In the genomic region with DNA sequence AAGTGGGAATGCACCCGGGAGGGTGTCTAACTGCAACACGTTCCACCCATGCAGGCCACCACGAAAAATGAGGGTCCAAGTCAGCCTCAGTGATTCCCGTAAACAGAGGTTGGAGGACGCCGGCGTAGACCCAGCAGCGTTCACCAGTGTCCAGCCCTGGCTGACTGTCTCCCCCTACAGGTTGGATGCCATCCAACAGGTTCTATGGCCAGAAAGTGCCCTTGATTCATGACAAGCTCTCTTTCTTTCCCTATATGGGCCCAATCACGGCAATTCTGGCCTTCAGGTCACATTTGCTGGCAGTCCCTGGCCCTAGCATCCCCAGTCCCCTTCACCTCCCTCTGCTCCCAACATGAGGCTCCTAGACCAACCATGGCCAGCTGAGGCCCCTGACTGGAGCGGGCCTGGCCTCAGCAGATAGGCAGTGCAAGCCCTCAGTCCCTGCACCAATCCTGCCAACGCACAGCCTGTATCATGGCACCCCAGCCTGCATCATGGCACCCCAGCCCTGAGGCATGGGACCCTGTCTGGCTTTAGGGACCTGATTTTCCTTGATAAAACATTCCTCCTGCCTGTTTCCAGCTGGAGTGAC, we compare ENCODE assay signal across 10 cellular contexts.
DNase-seq lines count a peak whose midpoint lies in the region; ATAC-seq, FAIRE-seq and TF ChIP-seq lines count a peak whose summit lies in the region.
"Had no signal": no experiment of that assay in that cellular context is flagged by ENCODE, and none has a peak within 500 bp of the region (broad histone marks: within the 10 kb centered on the region; RNA-seq: fewer than 3 reads in every experiment).

No MANE protein-coding gene starts in this region.

- no peaks in the 10 kb centered on the region for H3K36me3 ChIP-seq in H1 (ENCODE audit: control insufficient read depth in 2 of 4, insufficient read depth in 4 of 4, low read length in 3 of 4)
- H3K36me3 ChIP-seq: BLaER1 treated with 17β-estradiol and CSF1 and Interleukin-3, amounts not matched to agents 10 nM and 100 nM had no signal

- H2BK15ac ChIP-seq in H1 (ENCODE audit: low read length), result no peak overlapping the region

- H3K4me1 ChIP-seq in H1 (replicated peaks in 1 of 4; ENCODE audit: control insufficient read depth in 3 of 4, insufficient read depth in 4 of 4, low read length in 3 of 4), result no peaks in the 10 kb centered on the region

- no peaks in the 10 kb centered on the region for H3K27me3 ChIP-seq in H1 (replicated peaks in 1 of 4; ENCODE audit: control insufficient read depth in 3 of 4, extremely low read depth in 1 of 4, insufficient read depth in 3 of 4, low read length in 3 of 4)
- H3K27me3 ChIP-seq: BLaER1 treated with 17β-estradiol and CSF1 and Interleukin-3, amounts not matched to agents 10 nM and 100 nM had no signal

- H3K9me3 ChIP-seq in H1 (ENCODE audit: insufficient read depth in 2 of 2, low read depth in 1 of 2, low read length in 1 of 2), result no peaks in the 10 kb centered on the region
- H3K9me3 ChIP-seq: BLaER1 treated with 17β-estradiol and CSF1 and Interleukin-3, amounts not matched to agents 10 nM and 100 nM had no signal

- H4K5ac ChIP-seq in H1 (ENCODE audit: insufficient read length, low read depth, low read length), result no peak overlapping the region

- H3K4me2 ChIP-seq in H1 (ENCODE audit: insufficient read depth in 1 of 2, low read depth in 2 of 2, low read length in 2 of 2), result no peak overlapping the region

- H2BK12ac ChIP-seq in H1 (ENCODE audit: low read depth, low read length), result no peak overlapping the region

- TF ChIP-seq CTCF in H1 (IDR thresholded peaks at IDR 0.05; ENCODE audit: control extremely low read depth in 1 of 3, insufficient read depth in 1 of 3, low read depth in 1 of 3, low read length in 3 of 3), result peak; percentile 85 to 94 (median 92)

- no peak overlapping the region for H2AFZ ChIP-seq in H1 (ENCODE audit: low read length)

- no peak overlapping the region for H3K18ac ChIP-seq in H1 (ENCODE audit: extremely low read depth, low read length)

- no peak overlapping the region for H3K14ac ChIP-seq in H1 (ENCODE audit: insufficient read length)

- H3K79me2 ChIP-seq in H1 (ENCODE audit: control insufficient read depth in 1 of 2, insufficient read depth in 2 of 2, low read length in 2 of 2), result no peaks in the 10 kb centered on the region

- no peak overlapping the region for H2BK120ac ChIP-seq in H1 (replicated peaks; ENCODE audit: low read depth, low read length)

- no peak for TF ChIP-seq POLR2A in H1 (IDR thresholded peaks at IDR 0.05; ENCODE audit: control extremely low read depth in 1 of 2, low read depth in 2 of 2, low read length in 2 of 2)

- no peaks in the 10 kb centered on the region for H3K79me1 ChIP-seq in H1 (ENCODE audit: low read depth, low read length)

- no peak overlapping the region for H3K27ac ChIP-seq in H1 (ENCODE audit: low read depth, low read length)
- H3K27ac ChIP-seq: BLaER1 treated with 17β-estradiol and CSF1 and Interleukin-3, amounts not matched to agents 10 nM and 100 nM had no signal

- no peak overlapping the region for H2BK20ac ChIP-seq in H1 (ENCODE audit: low read length)

- FAIRE-seq in H1 (lab: Jason Lieb, UNC), result peak; percentile 48
- FAIRE-seq: keratinocyte had no signal

- no peak overlapping the region for H4K8ac ChIP-seq in H1 (ENCODE audit: extremely low read depth, insufficient read depth, low read length)

- CTCF ChIA-PET in H1 (lab: Charles Lee; ENCODE audit: partially characterized antibody), result interaction anchor here (0.6 to 3.2 kb wide), 54 partner anchors 8 to 754 kb away, joined by 3 to 16 read pairs (median 4); no protein-coding TSS in a partner anchor

- no peak overlapping the region for H3K4ac ChIP-seq in H1 (replicated peaks; ENCODE audit: insufficient read length, low read depth, low read length)

- H3K56ac ChIP-seq in H1 (replicated peaks; ENCODE audit: insufficient read length, low read depth, low read length), result no peak overlapping the region

- no peaks in the 10 kb centered on the region; the same call in 1 of the 2 replicates for H3K23me2 ChIP-seq in H1 (ENCODE audit: low read depth, low read length)

- WGBS in H1 (ENCODE audit: extremely low coverage in 1 of 2, insufficient coverage in 1 of 2, insufficient read length in 1 of 2, insufficient replicate concordance in 2 of 2, low coverage in 1 of 2, low lambda C conversion rate in 2 of 2, missing lambda C conversion rate in 1 of 2), 2 experiments, result 89% methylated on average over 11 of the region's 11 CpGs; no CpG with 5 or more reads in 1 of the 2 experiments

- H3K4me3 ChIP-seq in H1 (ENCODE audit: extremely low read depth in 1 of 4, insufficient read depth in 2 of 4, low read depth in 3 of 4, low read length in 4 of 4), result no peak overlapping the region
- H3K4me3 ChIP-seq: BLaER1 treated with 17β-estradiol and CSF1 and Interleukin-3, amounts not matched to agents 10 nM and 100 nM had no signal

- H4K91ac ChIP-seq in H1 (replicated peaks; ENCODE audit: insufficient read length, low read length), result no peak overlapping the region

- no peak overlapping the region for H2BK5ac ChIP-seq in H1 (ENCODE audit: low read depth, low read length)

- POLR2A ChIA-PET in H1 (lab: Charles Lee; ENCODE audit: partially characterized antibody), result no interaction called here

- TF ChIP-seq EP300 in H1 (IDR thresholded peaks at IDR 0.05; ENCODE audit: borderline replicate concordance in 1 of 2, low read depth in 2 of 2, low read length in 2 of 2), result no peak

- no peaks in the 10 kb centered on the region for H4K20me1 ChIP-seq in H1 (replicated peaks in 1 of 2; ENCODE audit: control insufficient read depth in 1 of 2, insufficient read depth in 2 of 2, low read length in 2 of 2)
- H4K20me1 ChIP-seq: BLaER1 treated with 17β-estradiol and CSF1 and Interleukin-3, amounts not matched to agents 10 nM and 100 nM had no signal

- TF ChIP-seq RAD21 in H1 (IDR thresholded peaks at IDR 0.05 in 1 of 2, conservative IDR thresholded peaks at IDR 0.05 in 1 of 2; ENCODE audit: low read depth in 2 of 2, low read length in 2 of 2), result peak; percentile 87 to 88

- no peak overlapping the region for H2AK5ac ChIP-seq in H1 (ENCODE audit: low read depth, low read length)

- no peak overlapping the region for H3K9ac ChIP-seq in H1 (replicated peaks in 1 of 4; ENCODE audit: extremely low read depth in 1 of 4, low read depth in 3 of 4, low read length in 3 of 4)
- H3K9ac ChIP-seq: BLaER1 treated with 17β-estradiol and CSF1 and Interleukin-3, amounts not matched to agents 10 nM and 100 nM had no signal

- H3K23ac ChIP-seq in H1 (ENCODE audit: insufficient read length), result no peak overlapping the region

- ATAC-seq in HG03139 (IDR thresholded peaks at IDR 0.05; ENCODE audit: unreplicated experiment), result no peak
- ATAC-seq in GM21723 (IDR thresholded peaks at IDR 0.05; ENCODE audit: unreplicated experiment), result no peak

- DNase-seq in NOMO-1 treated with DMSO at 0.1 percent for 48 hours (lab: John Stamatoyannopoulos, UW; ENCODE audit: unreplicated experiment) (peak; percentile 18), NOMO-1 (lab: John Stamatoyannopoulos, UW; ENCODE audit: unreplicated experiment in 2 of 2) (no peak), M059J (ENCODE audit: low read depth) (peak; percentile 24), H1 (ENCODE audit: low read depth in 1 of 2, low spot score in 2 of 2) (peak; percentile 17 to 84), UCSD-AML1 (lab: John Stamatoyannopoulos, UW; ENCODE audit: unreplicated experiment) (no peak)
- DNase-seq in stimulated activated CD4-positive, alpha-beta T cell treated with anti-CD3 and anti-CD28 coated beads, Interleukin-1b, Interleukin-23, amount 100 ng/mL, for 48 hours, result peak; percentile 22

TF ChIP-seq in H1, 55 proteins besides CTCF, POLR2A, EP300 and RAD21 (continues in another document):
- TF ChIP-seq SUZ12 (IDR thresholded peaks at IDR 0.05; ENCODE audit: low read length), result no peak
- no peak for TF ChIP-seq BRCA1 (IDR thresholded peaks at IDR 0.05; ENCODE audit: low read depth, low read length)
- no peak for TF ChIP-seq SIRT6 (IDR thresholded peaks at IDR 0.05; ENCODE audit: low read length)
- TF ChIP-seq RNF2 (IDR thresholded peaks at IDR 0.05; ENCODE audit: borderline replicate concordance, low read depth, low read length, missing control alignments, poor library complexity, severe bottlenecking), result no peak
- no peak for TF ChIP-seq TAF7 (optimal IDR thresholded peaks at IDR 0.05; ENCODE audit: borderline replicate concordance, low read depth, low read length)
- TF ChIP-seq SAP30 (IDR thresholded peaks at IDR 0.05; ENCODE audit: insufficient read depth, insufficient replicate concordance, low read length), result no peak
- no peak for TF ChIP-seq JUND (IDR thresholded peaks at IDR 0.05; ENCODE audit: low read length)
- TF ChIP-seq HDAC6 (IDR thresholded peaks at IDR 0.05; ENCODE audit: low read depth, low read length), result no peak
- TF ChIP-seq USF2 (IDR thresholded peaks at IDR 0.05; ENCODE audit: low read length), result no peak
- no peak for TF ChIP-seq CHD1 (IDR thresholded peaks at IDR 0.05; ENCODE audit: low read depth, low read length)
- TF ChIP-seq ASH2L (IDR thresholded peaks at IDR 0.05; ENCODE audit: low read length), result no peak
- TF ChIP-seq FOSL1 (IDR thresholded peaks at IDR 0.05; ENCODE audit: insufficient read depth, low read depth, low read length), result no peak
- TF ChIP-seq, protein P1, sequence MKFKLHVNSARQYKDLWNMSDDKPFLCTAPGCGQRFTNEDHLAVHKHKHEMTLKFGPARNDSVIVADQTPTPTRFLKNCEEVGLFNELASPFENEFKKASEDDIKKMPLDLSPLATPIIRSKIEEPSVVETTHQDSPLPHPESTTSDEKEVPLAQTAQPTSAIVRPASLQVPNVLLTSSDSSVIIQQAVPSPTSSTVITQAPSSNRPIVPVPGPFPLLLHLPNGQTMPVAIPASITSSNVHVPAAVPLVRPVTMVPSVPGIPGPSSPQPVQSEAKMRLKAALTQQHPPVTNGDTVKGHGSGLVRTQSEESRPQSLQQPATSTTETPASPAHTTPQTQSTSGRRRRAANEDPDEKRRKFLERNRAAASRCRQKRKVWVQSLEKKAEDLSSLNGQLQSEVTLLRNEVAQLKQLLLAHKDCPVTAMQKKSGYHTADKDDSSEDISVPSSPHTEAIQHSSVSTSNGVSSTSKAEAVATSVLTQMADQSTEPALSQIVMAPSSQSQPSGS (IDR thresholded peaks at IDR 0.05; ENCODE audit: low read length), result no peak
- TF ChIP-seq CBX5 (IDR thresholded peaks at IDR 0.05; ENCODE audit: low read depth, low read length), result no peak
- TF ChIP-seq HDAC2 (IDR thresholded peaks at IDR 0.05; ENCODE audit: borderline replicate concordance in 1 of 2, low read depth in 2 of 2, low read length in 2 of 2), result no peak
- no peak for TF ChIP-seq CEBPB (IDR thresholded peaks at IDR 0.05; ENCODE audit: low read depth, low read length)

Comparison
In these comparisons a context has a peak if more than half of its experiments do, and no peak if none do; other contexts are left out.
1. DNase-seq: peak in NOMO-1 treated with DMSO at 0.1 percent for 48 hours (single experiment), M059J (single experiment), H1 (2 of 2) and stimulated activated CD4-positive, alpha-beta T cell treated with anti-CD3 and anti-CD28 coated beads, Interleukin-1b, Interleukin-23, amount 100 ng/mL, for 48 hours (single experiment); none in NOMO-1 (0 of 2) and UCSD-AML1 (single experiment).